19 cellular contexts compared by ENCODE assay signal in the genomic region with DNA sequence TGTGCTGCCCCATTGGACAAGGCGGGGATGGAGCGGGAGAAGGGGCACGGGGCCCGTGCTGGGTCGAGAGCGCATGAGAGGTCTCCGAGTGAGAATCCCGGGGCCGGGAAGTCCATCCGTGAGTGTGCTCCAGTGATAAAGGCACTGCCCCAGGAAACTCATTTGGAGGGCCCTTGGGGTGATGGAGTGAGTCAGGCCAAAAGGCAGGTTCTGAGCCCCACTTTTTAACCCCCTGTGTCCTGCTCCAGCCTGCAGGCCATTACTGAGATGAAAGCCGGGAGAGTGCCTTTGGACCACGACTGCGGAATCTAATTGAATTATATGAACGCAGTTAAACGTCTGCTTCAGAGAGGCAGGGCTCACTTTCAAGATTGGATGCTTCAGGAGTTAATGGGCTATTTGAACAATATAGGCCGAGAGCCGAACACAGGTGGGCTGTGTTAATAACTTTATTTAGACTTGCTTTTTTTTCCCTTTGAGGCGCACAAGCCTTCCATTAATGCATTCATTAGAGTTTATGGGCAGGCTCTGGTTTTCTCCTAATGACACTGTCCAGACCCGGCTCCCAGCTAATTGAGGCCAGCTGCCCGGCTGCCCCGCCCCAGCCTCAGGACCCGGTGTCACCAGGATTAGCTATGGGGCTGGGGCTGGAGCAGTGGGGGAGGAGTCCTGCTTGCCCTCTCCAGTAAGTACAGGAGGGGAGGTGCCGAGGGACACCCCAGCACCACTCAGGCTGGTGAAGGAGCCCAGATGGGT.
DNase-seq lines count a peak whose midpoint lies in the region; ATAC-seq and TF ChIP-seq lines count a peak whose summit lies in the region.
"Had no signal": no experiment of that assay in that cellular context is flagged by ENCODE, and none has a peak within 500 bp of the region (broad histone marks: within the 10 kb centered on the region; RNA-seq: fewer than 3 reads in every experiment).

No MANE protein-coding gene starts in this region.

- H3K27ac ChIP-seq in HUES6 (ENCODE audit: low read depth, low read length) (no peak overlapping the region; the same call in 1 of the 2 replicates), smooth muscle cell (ENCODE audit: low read depth) (no peak overlapping the region)
- H3K27ac ChIP-seq: right atrium auricular region had no signal

- DNase-seq in smooth muscle cell (lab: John Stamatoyannopoulos, UW; ENCODE audit: unreplicated experiment) (no peak), hypothalamus (lab: John Stamatoyannopoulos, UW) (no peak), C1 segment of cervical spinal cord (lab: John Stamatoyannopoulos, UW) (no peak), NOMO-1 treated with dmso at 0.1 percent for 144 hours (lab: John Stamatoyannopoulos, UW; ENCODE audit: unreplicated experiment) (no peak)
- DNase-seq in activated CD4-positive, alpha-beta T cell treated with anti-CD3 and anti-CD28 coated beads, Interleukin-2, amount 10 ng/mL, durations not matched to agents 24 days and 14 days = no peak
- DNase-seq: activated CD8-positive, alpha-beta T cell treated with anti-CD3 and anti-CD28 coated beads for 36 hours; anterior cingulate cortex; CD8-positive, alpha-beta memory T cell; head of caudate nucleus; NCI-H1092 treated with DMSO at 0.1 percent for 48 hours; NCI-H446 treated with DMSO at 0.1 percent for 48 hours; T-helper 9 cell had no signal

- no peaks in the 10 kb centered on the region for H3K9me3 Mint-ChIP-seq in activated CD4-positive, alpha-beta T cell treated with anti-CD3 and anti-CD28 coated beads, Interleukin-2, amount 10 ng/mL, durations not matched to agents 24 days and 14 days
- H3K9me3 Mint-ChIP-seq: activated CD8-positive, alpha-beta T cell treated with anti-CD3 and anti-CD28 coated beads for 36 hours; activated T-helper 17 cell treated with anti-CD3 and anti-CD28 coated beads, Interleukin-2, amount 50 U/mL, for 72 hours; CD8-positive, alpha-beta memory T cell; natural killer cell treated with Interleukin-12 subunit alpha and Interleukin-12 subunit beta and Interleukin-15 and Interleukin-18, amount 100 ng/mL, for 72 hours; stimulated activated effector memory CD8-positive, alpha-beta T cell treated with anti-CD3 and anti-CD28 coated beads, Interleukin-12 subunit alpha, Interleukin-12 subunit beta, amount 100 ng/mL, for 72 hours had no signal

- H3K9me3 ChIP-seq in HUES6 (ENCODE audit: control insufficient read depth, insufficient read depth, low read depth, low read length) (no peaks in the 10 kb centered on the region), iPS-18c (ENCODE audit: control insufficient read depth, insufficient read depth, low read length) (no peaks in the 10 kb centered on the region), smooth muscle cell (replicated peaks; ENCODE audit: low read depth) (no peaks in the 10 kb centered on the region)
- H3K9me3 ChIP-seq: right atrium auricular region had no signal

- WGBS in smooth muscle cell (ENCODE audit: low lambda C conversion rate) = 8% methylated on average over 23 of the region's 23 CpGs

- H2AFZ ChIP-seq in smooth muscle cell (ENCODE audit: low read depth) = no peak overlapping the region

- H3K27me3 ChIP-seq in HUES6 (ENCODE audit: control insufficient read depth, insufficient read depth, low read length) (peaks cover 39% of the 10 kb centered on the region), smooth muscle cell (ENCODE audit: low read depth) (peaks cover 38% of the 10 kb centered on the region)
- H3K27me3 ChIP-seq: right atrium auricular region had no signal

- H3K79me2 ChIP-seq in smooth muscle cell (ENCODE audit: low read depth) = no peaks in the 10 kb centered on the region

- no peak overlapping the region for H3K4me3 Mint-ChIP-seq in activated CD4-positive, alpha-beta T cell treated with anti-CD3 and anti-CD28 coated beads, Interleukin-2, amount 10 ng/mL, durations not matched to agents 24 days and 14 days
- H3K4me3 Mint-ChIP-seq: activated CD8-positive, alpha-beta T cell treated with anti-CD3 and anti-CD28 coated beads for 36 hours; activated T-helper 17 cell treated with anti-CD3 and anti-CD28 coated beads, Interleukin-2, amount 50 U/mL, for 72 hours; CD8-positive, alpha-beta memory T cell; natural killer cell treated with Interleukin-12 subunit alpha and Interleukin-12 subunit beta and Interleukin-15 and Interleukin-18, amount 100 ng/mL, for 72 hours; stimulated activated effector memory CD8-positive, alpha-beta T cell treated with anti-CD3 and anti-CD28 coated beads, Interleukin-12 subunit alpha, Interleukin-12 subunit beta, amount 100 ng/mL, for 72 hours had no signal

- H3K9ac ChIP-seq in HUES6 (ENCODE audit: low read length) = no peak overlapping the region
- no peak overlapping the region for H3K9ac ChIP-seq in smooth muscle cell (ENCODE audit: low read depth)

- H3F3A ChIP-seq in smooth muscle cell (ENCODE audit: low read depth) = peaks cover 3% of the 10 kb centered on the region

- H3K4me1 Mint-ChIP-seq in activated CD4-positive, alpha-beta T cell treated with anti-CD3 and anti-CD28 coated beads, Interleukin-2, amount 10 ng/mL, durations not matched to agents 24 days and 14 days = no peaks in the 10 kb centered on the region
- H3K4me1 Mint-ChIP-seq: activated T-helper 17 cell treated with anti-CD3 and anti-CD28 coated beads, Interleukin-2, amount 50 U/mL, for 72 hours; CD8-positive, alpha-beta memory T cell; stimulated activated effector memory CD8-positive, alpha-beta T cell treated with anti-CD3 and anti-CD28 coated beads, Interleukin-12 subunit alpha, Interleukin-12 subunit beta, amount 100 ng/mL, for 72 hours had no signal

- no peaks in the 10 kb centered on the region for H3K36me3 Mint-ChIP-seq in activated CD4-positive, alpha-beta T cell treated with anti-CD3 and anti-CD28 coated beads, Interleukin-2, amount 10 ng/mL, durations not matched to agents 24 days and 14 days (ENCODE audit: low read depth)
- H3K36me3 Mint-ChIP-seq: CD8-positive, alpha-beta memory T cell; natural killer cell treated with Interleukin-12 subunit alpha and Interleukin-12 subunit beta and Interleukin-15 and Interleukin-18, amount 100 ng/mL, for 72 hours had no signal

- intact Hi-C loops in activated CD4-positive, alpha-beta T cell treated with anti-CD3 and anti-CD28 coated beads, Interleukin-2, amount 10 ng/mL, durations not matched to agents 24 days and 14 days (cut with micrococcal nuclease) = no loop called here

- H3K36me3 ChIP-seq in HUES6 (ENCODE audit: control insufficient read depth, insufficient read depth, low read length) (no peaks in the 10 kb centered on the region), smooth muscle cell (ENCODE audit: low read depth) (no peaks in the 10 kb centered on the region)
- H3K36me3 ChIP-seq: right atrium auricular region had no signal

- peak; percentile 81 for ATAC-seq in SK-N-SH treated with all-trans-retinoic acid at 6 μM for 48 hours
- ATAC-seq: activated CD8-positive, alpha-beta T cell treated with anti-CD3 and anti-CD28 coated beads for 36 hours; activated T-helper 17 cell treated with anti-CD3 and anti-CD28 coated beads, Interleukin-2, amount 50 U/mL, for 72 hours; stimulated activated effector memory CD8-positive, alpha-beta T cell treated with anti-CD3 and anti-CD28 coated beads, Interleukin-12 subunit alpha, Interleukin-12 subunit beta, amount 100 ng/mL, for 72 hours had no signal

- H3K4me2 ChIP-seq in smooth muscle cell = peak overlapping the region; percentile 43

- H3K4me3 ChIP-seq in HUES6 (ENCODE audit: low read depth, low read length) (peak overlapping the region; percentile 48), iPS-18c (ENCODE audit: insufficient read depth, low read depth, low read length) (peak overlapping the region; percentile 42), smooth muscle cell (no peak overlapping the region)
- H3K4me3 ChIP-seq: right atrium auricular region had no signal

- TF ChIP-seq CTCF in smooth muscle cell (IDR thresholded peaks at IDR 0.05; ENCODE audit: borderline replicate concordance, insufficient read depth, poor library complexity, severe bottlenecking) = no peak

- H4K20me1 ChIP-seq in smooth muscle cell (ENCODE audit: low read depth) = no peaks in the 10 kb centered on the region

- peaks cover 57% of the 10 kb centered on the region for H3K4me1 ChIP-seq in HUES6 (ENCODE audit: control insufficient read depth, insufficient read depth, low read length)
- H3K4me1 ChIP-seq in smooth muscle cell (ENCODE audit: low read depth) = peaks cover 20% of the 10 kb centered on the region

- H3K27me3 Mint-ChIP-seq in activated CD4-positive, alpha-beta T cell treated with anti-CD3 and anti-CD28 coated beads, Interleukin-2, amount 10 ng/mL, durations not matched to agents 24 days and 14 days = peaks cover 37% of the 10 kb centered on the region

- no peak overlapping the region for H3K27ac Mint-ChIP-seq in activated CD4-positive, alpha-beta T cell treated with anti-CD3 and anti-CD28 coated beads, Interleukin-2, amount 10 ng/mL, durations not matched to agents 24 days and 14 days
- H3K27ac Mint-ChIP-seq: activated CD8-positive, alpha-beta T cell treated with anti-CD3 and anti-CD28 coated beads for 36 hours; activated T-helper 17 cell treated with anti-CD3 and anti-CD28 coated beads, Interleukin-2, amount 50 U/mL, for 72 hours; CD8-positive, alpha-beta memory T cell; stimulated activated effector memory CD8-positive, alpha-beta T cell treated with anti-CD3 and anti-CD28 coated beads, Interleukin-12 subunit alpha, Interleukin-12 subunit beta, amount 100 ng/mL, for 72 hours had no signal

TF ChIP-seq in SK-N-SH treated with all-trans-retinoic acid at 6 μM for 48 hours, 23 proteins besides CTCF, POLR2A, EP300 and RAD21 (continues in another document):
- TF ChIP-seq ZNF565 (CRISPR knock-in tag; conservative IDR thresholded peaks at IDR 0.05; ENCODE audit: low read depth) (no peak), ZNF8 (CRISPR knock-in tag; IDR thresholded peaks at IDR 0.05) (peak; percentile 29; the same call in 1 of the 2 replicates), PPARA (CRISPR knock-in tag; IDR thresholded peaks at IDR 0.05; ENCODE audit: borderline replicate concordance) (no peak)
